Comparison of ENCODE assay signal across 8 cellular contexts in genomic region chr1:161390559-161390858, GRCh38. TPM values are rescaled to one million over a fixed set of nuclear protein-coding genes. Genes with fewer than 3 reads are reported as not detected.
A peak's percentile ranks its signal among the peaks of the same experiment; 100 is the strongest.
DNase-seq lines count a peak whose midpoint lies in the region; ATAC-seq, FAIRE-seq and TF ChIP-seq lines count a peak whose summit lies in the region.

No MANE protein-coding gene starts in this region.

- H3K36me3 ChIP-seq in KMS-11 (ENCODE audit: insufficient read depth), result no peaks in the 10 kb centered on the region

- intact Hi-C loops in natural killer cell (cut with micrococcal nuclease), result loop anchor here (1.0 kb wide), 1 partner anchor 9 kb away; no protein-coding TSS in a partner anchor
- intact Hi-C loops in posterior cingulate gyrus (cut with DNase I), result loop anchor here (5.0 kb wide), 1 partner anchor 352 kb away; no protein-coding TSS in a partner anchor

- H4K20me1 ChIP-seq in KMS-11 (ENCODE audit: insufficient read depth), result no peaks in the 10 kb centered on the region

- no peak for ATAC-seq in natural killer cell
- ATAC-seq in GM21717 (IDR thresholded peaks at IDR 0.05; ENCODE audit: unreplicated experiment), result no peak

- H3K36me3 Mint-ChIP-seq in chondrocyte (ENCODE audit: low read depth) (no peaks in the 10 kb centered on the region), natural killer cell (no peaks in the 10 kb centered on the region)

- no peaks in the 10 kb centered on the region for H3K79me2 ChIP-seq in KMS-11 (ENCODE audit: insufficient read depth, low read depth)

- no peak for DNase-seq in GM12865 (ENCODE audit: low read depth)
- no peak for DNase-seq in chondrocyte (ENCODE audit: low spot score)
- no peak for DNase-seq in natural killer cell
- no peak for DNase-seq in SIG-M5 (lab: John Stamatoyannopoulos, UW)
- no peak for DNase-seq in posterior cingulate gyrus
- no peak for DNase-seq in RCC 7860 (ENCODE audit: low spot score)

- H3K27me3 ChIP-seq in KMS-11 (ENCODE audit: insufficient read depth, low read depth), result no peaks in the 10 kb centered on the region

- H3K27ac Mint-ChIP-seq in chondrocyte (ENCODE audit: unreplicated experiment) (peak overlapping the region; percentile 98), natural killer cell (peak overlapping the region; percentile 88 to 93)

- H3K27ac ChIP-seq in KMS-11, result no peak overlapping the region

- no peak for FAIRE-seq in RCC 7860 (lab: Jason Lieb, UNC)

- TF ChIP-seq CTCF in GM12865 (IDR thresholded peaks at IDR 0.05; ENCODE audit: insufficient read depth, low read depth, low read length, missing control alignments) (no peak), KMS-11 (conservative IDR thresholded peaks at IDR 0.05; ENCODE audit: low read depth, low read length) (no peak), chondrocyte (IDR thresholded peaks at IDR 0.05) (no peak), natural killer cell (IDR thresholded peaks at IDR 0.05) (no peak)

- H3K4me3 ChIP-seq in GM12865 (ENCODE audit: low read depth, low read length) (peak overlapping the region; percentile 93), KMS-11 (IDR thresholded peaks at IDR 0.05; ENCODE audit: insufficient read depth, low read depth, low read length) (peak overlapping the region; percentile 69)

- H3K4me1 ChIP-seq in KMS-11 (ENCODE audit: low read depth, poor library complexity, severe bottlenecking), result peaks cover 35% of the 10 kb centered on the region

- H3K9me3 Mint-ChIP-seq in chondrocyte (ENCODE audit: low read depth) (no peaks in the 10 kb centered on the region), natural killer cell (no peaks in the 10 kb centered on the region)

- peak overlapping the region; percentile 50; the same call in 1 of the 2 replicates for H3K9ac ChIP-seq in KMS-11

- H3K4me1 Mint-ChIP-seq in chondrocyte (ENCODE audit: low read depth) (peaks cover 12% of the 10 kb centered on the region), natural killer cell (peaks cover 9 to 17% of the 10 kb centered on the region in 2 donors)

- H3K27me3 Mint-ChIP-seq in chondrocyte (ENCODE audit: low read depth), result no peaks in the 10 kb centered on the region
- no peaks in the 10 kb centered on the region for H3K27me3 Mint-ChIP-seq in natural killer cell (ENCODE audit: low read depth in 2 of 2)

- H3K4me3 Mint-ChIP-seq in chondrocyte (ENCODE audit: unreplicated experiment) (peak overlapping the region; percentile 90), natural killer cell (peak overlapping the region; percentile 94)

- peak overlapping the region; percentile 94 for H2AFZ ChIP-seq in KMS-11 (ENCODE audit: low read depth)

- peak overlapping the region; percentile 75 for H3K4me2 ChIP-seq in KMS-11

RNA-seq across cellular contexts. Expression of gene CFAP126, which starts 22.8 kb away (rescaled TPM):
- total RNA-seq in chondrocyte (not detected in 3 replicates), natural killer cell (not detected)
